ENCODE assay signal across 8 cellular contexts in the genomic region with DNA sequence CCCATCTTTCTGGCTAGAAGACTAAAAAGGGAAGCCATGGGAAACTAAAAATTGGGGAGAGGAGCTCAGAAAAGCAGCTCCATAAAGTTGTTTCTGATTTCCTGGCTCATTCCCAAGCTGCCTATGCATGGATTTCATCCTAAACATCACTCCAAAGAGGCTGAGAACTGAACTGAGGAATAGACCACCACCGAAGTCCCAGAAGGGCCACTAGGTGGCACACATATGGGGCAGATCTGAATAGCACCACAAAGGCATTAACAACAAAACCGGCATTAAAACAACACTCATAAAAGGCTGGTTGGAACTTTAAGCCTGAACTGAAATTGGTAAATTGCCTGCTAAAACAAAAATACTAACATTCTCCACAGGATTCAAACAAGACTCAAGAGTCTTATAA.
DNase-seq lines count a peak whose midpoint lies in the region; FAIRE-seq and TF ChIP-seq lines count a peak whose summit lies in the region.

No MANE protein-coding gene starts in this region.

- H3K27ac ChIP-seq in fibroblast of lung (ENCODE audit: insufficient read depth, low read length) (no peak overlapping the region), coronary artery (no peak overlapping the region)

- TF ChIP-seq CTCF in fibroblast of lung (conservative IDR thresholded peaks at IDR 0.05 in 1 of 2, IDR thresholded peaks at IDR 0.05 in 1 of 2; ENCODE audit: low read depth in 1 of 2, low read length in 2 of 2) (peak; percentile 39 to 65), coronary artery (IDR thresholded peaks at IDR 0.05) (no peak)

- FAIRE-seq in HTR-8/SVneo (lab: Jason Lieb, UNC): no peak

- no peak overlapping the region for H3K9ac ChIP-seq in fibroblast of lung (ENCODE audit: insufficient read depth, low read length)

- H2AFZ ChIP-seq in fibroblast of lung (ENCODE audit: low read length): no peak overlapping the region

- H3K27me3 ChIP-seq in fibroblast of lung (ENCODE audit: control insufficient read depth, insufficient read depth, low read length): no peaks in the 10 kb centered on the region

- no peaks in the 10 kb centered on the region for H3K9me3 ChIP-seq in fibroblast of lung (ENCODE audit: control insufficient read depth, insufficient read depth, low read depth, low read length)

- H3K4me3 ChIP-seq in fibroblast of lung (replicated peaks in 1 of 4; ENCODE audit: control extremely low read depth in 1 of 4, insufficient read depth in 1 of 4, low read depth in 3 of 4, low read length in 4 of 4): no peak overlapping the region
- H3K4me3 ChIP-seq in coronary artery: no peak overlapping the region

- H3K79me2 ChIP-seq in fibroblast of lung (ENCODE audit: control insufficient read depth, insufficient read depth, low read length): no peaks in the 10 kb centered on the region

- no peaks in the 10 kb centered on the region for H3K4me1 ChIP-seq in fibroblast of lung (ENCODE audit: control insufficient read depth, extremely low read depth, insufficient read depth, low read length)

- H3K36me3 ChIP-seq in fibroblast of lung (ENCODE audit: control insufficient read depth, insufficient read depth, low read length): no peaks in the 10 kb centered on the region

- H4K20me1 ChIP-seq in fibroblast of lung (ENCODE audit: control insufficient read depth, extremely low read depth, insufficient read depth, low read length): no peaks in the 10 kb centered on the region

- peak; percentile 6 for DNase-seq in NCI-H2196 treated with DMSO at 0.1 percent for 48 hours (lab: John Stamatoyannopoulos, UW; ENCODE audit: unreplicated experiment)
- no peak for DNase-seq in NCI-H2196 (lab: John Stamatoyannopoulos, UW; ENCODE audit: unreplicated experiment)
- peak; percentile 32 for DNase-seq in HTR-8/SVneo (ENCODE audit: insufficient read length, low spot score)
- DNase-seq in SK-N-DZ (ENCODE audit: low spot score): peak; percentile 20
- DNase-seq in fibroblast of lung (ENCODE audit: low read depth in 2 of 2): peak; percentile 40 to 56
- peak; percentile 30 for DNase-seq in stimulated activated CD8-positive, alpha-beta memory T cell treated with anti-CD3 and anti-CD28 coated beads, Interleukin-4, amount 100 ng/mL, for 48 hours
- DNase-seq in coronary artery (ENCODE audit: low spot score): no peak
- no peak for DNase-seq in T-helper 9 cell

- H3K4me2 ChIP-seq in fibroblast of lung (ENCODE audit: extremely low read depth, insufficient read depth, low read length): no peak overlapping the region

Comparison
In these comparisons a context has a peak if more than half of its experiments do, and no peak if none do; other contexts are left out.
1. DNase-seq: peak in NCI-H2196 treated with DMSO at 0.1 percent for 48 hours (single experiment), HTR-8/SVneo (single experiment), SK-N-DZ (single experiment), fibroblast of lung (2 of 2) and stimulated activated CD8-positive, alpha-beta memory T cell treated with anti-CD3 and anti-CD28 coated beads, Interleukin-4, amount 100 ng/mL, for 48 hours (single experiment); none in NCI-H2196 (single experiment), coronary artery (single experiment) and T-helper 9 cell (single experiment).